12 cellular contexts compared by ENCODE assay signal in genomic region chr6:107679457-107679856, GRCh38.
DNase-seq lines count a peak whose midpoint lies in the region; ATAC-seq and TF ChIP-seq lines count a peak whose summit lies in the region.
"Had no signal": no experiment of that assay in that cellular context is flagged by ENCODE, and none has a peak within 500 bp of the region (broad histone marks: within the 10 kb centered on the region; RNA-seq: fewer than 3 reads in every experiment).

No MANE protein-coding gene starts in this region.

- ATAC-seq in GM18517 (IDR thresholded peaks at IDR 0.05; ENCODE audit: unreplicated experiment) (no peak), GM18868 (IDR thresholded peaks at IDR 0.05; ENCODE audit: unreplicated experiment) (no peak)

- H3K36me3 Mint-ChIP-seq in progenitor cell of endocrine pancreas (ENCODE audit: insufficient read depth) = no peaks in the 10 kb centered on the region

- dilution Hi-C loops in mammary epithelial cell (cut with HindIII; ENCODE audit: low sequenced_read_pairs) = no loop called here

- H3K9me3 ChIP-seq in mammary epithelial cell (replicated peaks; ENCODE audit: insufficient read depth, low read length) = no peaks in the 10 kb centered on the region

- no peak overlapping the region for H3K27ac Mint-ChIP-seq in progenitor cell of endocrine pancreas

- DNase-seq in EL (peak; percentile 37), OCI-M1 (lab: John Stamatoyannopoulos, UW) (peak; percentile 17), fibroblast of the aortic adventitia (ENCODE audit: low read depth) (peak; percentile 69), occipital lobe (lab: John Stamatoyannopoulos, UW) (peak; percentile 23), mammary epithelial cell (no peak), progenitor cell of endocrine pancreas (ENCODE audit: low spot score, unreplicated experiment) (no peak)
- DNase-seq: activated CD4-positive, CD25-positive, alpha-beta regulatory T cell treated with anti-CD3 and anti-CD28 coated beads, Interleukin-2, amount 50 U/mL, for 72 hours; NCI-H146 had no signal

- no peak overlapping the region for H3K27ac ChIP-seq in mammary epithelial cell (ENCODE audit: insufficient read depth, low read depth, low read length)
- H3K27ac ChIP-seq: skin epidermis, tibial nerve had no signal

- 76% methylated on average over 4 of the region's 4 CpGs for WGBS in mammary epithelial cell (ENCODE audit: low coverage, missing lambda C conversion rate)

- no peak overlapping the region for H3K4me3 ChIP-seq in fibroblast of the aortic adventitia (ENCODE audit: low read depth, low read length)
- no peak overlapping the region for H3K4me3 ChIP-seq in mammary epithelial cell (replicated peaks in 1 of 3; ENCODE audit: insufficient read depth in 1 of 3, low read depth in 2 of 3, low read length in 3 of 3)
- H3K4me3 ChIP-seq: skin epidermis, tibial nerve had no signal

- H3K27me3 ChIP-seq in mammary epithelial cell (ENCODE audit: insufficient read depth, low read length) = no peaks in the 10 kb centered on the region
- H3K27me3 ChIP-seq: tibial nerve had no signal

- BruUV-seq in mammary epithelial cell (replicated peaks; lab: Mats Ljungman, UMichigan) = no TSS peak

- H3K4me1 Mint-ChIP-seq in progenitor cell of endocrine pancreas (ENCODE audit: low read depth) = peaks cover 3% of the 10 kb centered on the region

- TF ChIP-seq CTCF in fibroblast of the aortic adventitia (IDR thresholded peaks at IDR 0.05; ENCODE audit: insufficient read depth, low read length) = no peak
- no peak for TF ChIP-seq CTCF in mammary epithelial cell (conservative IDR thresholded peaks at IDR 0.05 in 1 of 2, IDR thresholded peaks at IDR 0.05 in 1 of 2; ENCODE audit: extremely low read depth in 1 of 2, insufficient read depth in 1 of 2, low read depth in 1 of 2, low read length in 2 of 2)
- no peak for TF ChIP-seq CTCF in progenitor cell of endocrine pancreas (IDR thresholded peaks at IDR 0.05; ENCODE audit: unreplicated experiment)

- intact Hi-C loops in mammary epithelial cell (cut with micrococcal nuclease) = loop anchor here (5.0 kb wide), 2 partner anchors 848 to 1342 kb away; no protein-coding TSS in a partner anchor

- H4K20me1 ChIP-seq in mammary epithelial cell (ENCODE audit: insufficient read depth, low read length) = no peaks in the 10 kb centered on the region

- H3K9ac ChIP-seq in mammary epithelial cell (ENCODE audit: insufficient read depth, low read length) = no peak overlapping the region

- H2AFZ ChIP-seq in mammary epithelial cell (ENCODE audit: low read depth, low read length) = no peak overlapping the region

- in situ Hi-C loops in mammary epithelial cell (cut with MboI; ENCODE audit: low sequenced_read_pairs in 2 of 2) = loop anchor here in 1 of 2 donors (10.0 kb wide), 1 partner anchor 165 kb away; no protein-coding TSS in a partner anchor

- no peak overlapping the region for H3K4me2 ChIP-seq in mammary epithelial cell (ENCODE audit: insufficient read depth, low read depth, low read length)

- CTCF ChIA-PET in mammary epithelial cell (lab: Charles Lee; ENCODE audit: low non-redundant PET) = interaction anchor here (0.6 kb wide), 1 partner anchor 21 kb away, joined by 8 read pairs; no protein-coding TSS in a partner anchor

- no peaks in the 10 kb centered on the region for H3K36me3 ChIP-seq in mammary epithelial cell (ENCODE audit: insufficient read depth, low read length)
- H3K36me3 ChIP-seq: tibial nerve had no signal

- no peaks in the 10 kb centered on the region for H3K4me1 ChIP-seq in mammary epithelial cell (ENCODE audit: insufficient read depth, low read length)

- peaks cover 9% of the 10 kb centered on the region for H3K27me3 Mint-ChIP-seq in progenitor cell of endocrine pancreas

- H3K79me2 ChIP-seq in mammary epithelial cell (ENCODE audit: insufficient read depth, low read length) = no peaks in the 10 kb centered on the region

- H3K9me3 Mint-ChIP-seq in progenitor cell of endocrine pancreas (ENCODE audit: low read depth) = peaks cover 3% of the 10 kb centered on the region

- H3K4me3 Mint-ChIP-seq in progenitor cell of endocrine pancreas (ENCODE audit: low read depth) = no peak overlapping the region

Comparison
In these comparisons a context has a peak if more than half of its experiments do, and no peak if none do; other contexts are left out.
1. DNase-seq: peak in EL (single experiment), OCI-M1 (single experiment), fibroblast of the aortic adventitia (single experiment) and occipital lobe (single experiment); none in mammary epithelial cell (single experiment) and progenitor cell of endocrine pancreas (single experiment).